In the genomic region with DNA sequence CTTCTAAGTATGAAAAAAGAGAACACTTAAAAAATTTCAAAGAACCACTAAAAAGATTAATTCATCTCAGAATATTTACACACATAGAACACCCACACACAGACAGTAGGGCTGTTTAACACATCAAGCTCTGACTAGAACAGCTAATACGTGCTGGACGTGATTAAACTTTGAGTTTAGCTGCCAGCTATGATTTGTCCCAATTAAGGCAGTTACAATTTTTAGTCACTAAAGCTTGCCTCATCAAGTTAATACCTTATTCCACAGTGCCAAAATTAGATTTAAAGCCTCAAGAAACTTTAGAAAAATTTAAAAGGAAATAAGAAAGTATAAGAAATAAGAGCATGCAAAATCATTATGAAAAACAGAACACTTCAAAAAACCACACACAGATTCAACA, we compare ENCODE assay signal across 15 cellular contexts. TPM values are rescaled to one million over a fixed set of nuclear protein-coding genes. Genes with fewer than 3 reads are reported as not detected.
DNase-seq lines count a peak whose midpoint lies in the region; ATAC-seq and TF ChIP-seq lines count a peak whose summit lies in the region.
"Had no signal": no experiment of that assay in that cellular context is flagged by ENCODE, and none has a peak within 500 bp of the region (broad histone marks: within the 10 kb centered on the region; RNA-seq: fewer than 3 reads in every experiment).

No MANE protein-coding gene starts in this region.

- DNase-seq in CD4-positive, CD25-positive, alpha-beta regulatory T cell = peak in 1 of 3 donors; percentile 39
- DNase-seq in astrocyte of the spinal cord (ENCODE audit: low read depth, low spot score) = peak; percentile 29
- no peak for DNase-seq in mesenchymal stem cell
- DNase-seq in activated naive CD4-positive, alpha-beta T cell (lab: John Stamatoyannopoulos, UW) = no peak
- no peak for DNase-seq in amniotic stem cell (lab: John Stamatoyannopoulos, UW)
- no peak for DNase-seq in NCI-H345 (lab: John Stamatoyannopoulos, UW)
- DNase-seq: activated CD4-positive, alpha-beta T cell treated with anti-CD3 and anti-CD28 coated beads, Interleukin-2, amount 50 U/mL, for 4 hours; CD8-positive, alpha-beta T cell; effector CD4-positive, alpha-beta T cell; naive B cell; SHP77 had no signal

- peak overlapping the region; percentile 41 for H3K9ac ChIP-seq in mesenchymal stem cell (ENCODE audit: low read length)

- no peaks in the 10 kb centered on the region for H3K36me3 ChIP-seq in CD4-positive, CD25-positive, alpha-beta regulatory T cell (ENCODE audit: control insufficient read depth, insufficient read depth, low read length)
- peaks cover 0 to 4% of the 10 kb centered on the region in 2 experiments; a peak in 1 of 3 replicates for H3K36me3 ChIP-seq in HEK293 (ENCODE audit: control insufficient read depth in 2 of 2, insufficient read depth in 1 of 2, low read length in 2 of 2)
- no peaks in the 10 kb centered on the region for H3K36me3 ChIP-seq in mesenchymal stem cell (ENCODE audit: control insufficient read depth in 1 of 2, insufficient read depth in 2 of 2, low read depth in 1 of 2, low read length in 2 of 2)

- peaks cover 8% of the 10 kb centered on the region for H3K79me1 ChIP-seq in mesenchymal stem cell (replicated peaks; ENCODE audit: low read length, poor library complexity, severe bottlenecking)

- no peaks in the 10 kb centered on the region for H3K27me3 ChIP-seq in CD4-positive, CD25-positive, alpha-beta regulatory T cell (ENCODE audit: control insufficient read depth, insufficient read depth, low read length)
- H3K27me3 ChIP-seq in mesenchymal stem cell (ENCODE audit: control insufficient read depth in 1 of 2, insufficient read depth in 1 of 2, low read length in 2 of 2) = no peaks in the 10 kb centered on the region

- no peak overlapping the region for H2BK12ac ChIP-seq in mesenchymal stem cell (ENCODE audit: low read length in 2 of 2)

- H3K4ac ChIP-seq in mesenchymal stem cell (ENCODE audit: low read depth in 1 of 2, low read length in 2 of 2) = no peak overlapping the region

- no peak overlapping the region for H3K4me2 ChIP-seq in mesenchymal stem cell (ENCODE audit: low read length, poor library complexity, severe bottlenecking)

- WGBS in mesenchymal stem cell = 100% methylated on average over 2 of the region's 2 CpGs

- H2BK120ac ChIP-seq in mesenchymal stem cell (ENCODE audit: low read depth, low read length) = no peak overlapping the region

- POLR2A ChIA-PET in HEK293 (lab: Yijun Ruan, JAX) = interaction anchor here (2.3 to 3.1 kb wide), 2 partner anchors 17 to 19 kb away, joined by 11 to 16 read pairs; partner anchors contain the start of gene SLC16A1

- no peak overlapping the region for H3K14ac ChIP-seq in mesenchymal stem cell (ENCODE audit: low read length in 2 of 2)

- peak overlapping the region; percentile 61 for H3K4me3 ChIP-seq in CD4-positive, CD25-positive, alpha-beta regulatory T cell (ENCODE audit: low read depth, low read length)
- H3K4me3 ChIP-seq in HEK293 (ENCODE audit: low read depth, low read length) (no peak overlapping the region), astrocyte of the spinal cord (ENCODE audit: low read depth, low read length) (no peak overlapping the region), mesenchymal stem cell (ENCODE audit: insufficient read depth in 1 of 2, low read depth in 1 of 2, low read length in 2 of 2) (no peak overlapping the region)

- H3K4me1 ChIP-seq in CD4-positive, CD25-positive, alpha-beta regulatory T cell (ENCODE audit: control insufficient read depth, insufficient read depth, low read length, poor library complexity, severe bottlenecking) = peaks cover 25% of the 10 kb centered on the region
- H3K4me1 ChIP-seq in HEK293 (ENCODE audit: control insufficient read depth, insufficient read depth, low read length) = peaks cover 16% of the 10 kb centered on the region
- H3K4me1 ChIP-seq in mesenchymal stem cell (ENCODE audit: control insufficient read depth, insufficient read depth, low read depth, low read length) = peaks cover 2% of the 10 kb centered on the region

- H2AFZ ChIP-seq in mesenchymal stem cell (ENCODE audit: low read depth, low read length) = no peak overlapping the region

- no peaks in the 10 kb centered on the region for H3K9me3 Mint-ChIP-seq in CD4-positive, CD25-positive, alpha-beta regulatory T cell
- H3K9me3 Mint-ChIP-seq: activated naive CD4-positive, alpha-beta T cell treated with anti-CD3 and anti-CD28 coated beads, Interleukin-2, amount 50 U/mL, for 72 hours; CD8-positive, alpha-beta T cell; naive B cell; stimulated activated naive CD8-positive, alpha-beta T cell treated with anti-CD3 and anti-CD28 coated beads, Interleukin-15, Interleukin-2, amounts not matched to agents 100 ng/mL and 50 ng/mL, for 24 hours had no signal

- TF ChIP-seq CTCF in HEK293 (tag by site-specific recombination; IDR thresholded peaks at IDR 0.05) = no peak
- no peak for TF ChIP-seq CTCF in astrocyte of the spinal cord (IDR thresholded peaks at IDR 0.05; ENCODE audit: low read depth, low read length)

- no peaks in the 10 kb centered on the region for H3K9me3 ChIP-seq in CD4-positive, CD25-positive, alpha-beta regulatory T cell (ENCODE audit: control insufficient read depth in 2 of 2, low read length in 2 of 2)
- H3K9me3 ChIP-seq in HEK293 (ENCODE audit: control insufficient read depth, insufficient read depth, low read depth, low read length) (no peaks in the 10 kb centered on the region), mesenchymal stem cell (ENCODE audit: control insufficient read depth, low read length) (no peaks in the 10 kb centered on the region)

- H3K18ac ChIP-seq in mesenchymal stem cell (ENCODE audit: low read depth in 1 of 2, low read length in 2 of 2) = no peak overlapping the region

- no peak overlapping the region for H2AK5ac ChIP-seq in mesenchymal stem cell (ENCODE audit: low read length, severe bottlenecking)

- H3K4me3 Mint-ChIP-seq in CD4-positive, CD25-positive, alpha-beta regulatory T cell = peak overlapping the region; percentile 20 to 74 (median 51)
- H3K4me3 Mint-ChIP-seq: CD8-positive, alpha-beta T cell; naive B cell; stimulated activated naive CD8-positive, alpha-beta T cell treated with anti-CD3 and anti-CD28 coated beads, Interleukin-15, Interleukin-2, amounts not matched to agents 100 ng/mL and 50 ng/mL, for 24 hours had no signal

- peak overlapping the region; percentile 70 to 89 (median 86) for H3K27ac Mint-ChIP-seq in CD4-positive, CD25-positive, alpha-beta regulatory T cell
- H3K27ac Mint-ChIP-seq: CD8-positive, alpha-beta T cell; stimulated activated naive CD8-positive, alpha-beta T cell treated with anti-CD3 and anti-CD28 coated beads, Interleukin-15, Interleukin-2, amounts not matched to agents 100 ng/mL and 50 ng/mL, for 24 hours had no signal

- H2BK5ac ChIP-seq in mesenchymal stem cell (ENCODE audit: low read depth, low read length, poor library complexity, severe bottlenecking) = no peak overlapping the region

- ATAC-seq in CD4-positive, CD25-positive, alpha-beta regulatory T cell (ENCODE audit: low read depth in 2 of 2) = no peak
- ATAC-seq in HG03469 (IDR thresholded peaks at IDR 0.05; ENCODE audit: unreplicated experiment) = no peak
- ATAC-seq: activated naive CD4-positive, alpha-beta T cell treated with anti-CD3 and anti-CD28 coated beads, Interleukin-2, amount 50 U/mL, for 72 hours; CD8-positive, alpha-beta T cell had no signal

- H4K8ac ChIP-seq in mesenchymal stem cell (ENCODE audit: low read length) = no peak overlapping the region

- H3K27ac ChIP-seq in CD4-positive, CD25-positive, alpha-beta regulatory T cell (ENCODE audit: insufficient read depth, low read length, poor library complexity, severe bottlenecking) = peak overlapping the region; percentile 45
- H3K27ac ChIP-seq in HEK293 (ENCODE audit: extremely low read depth, low read depth, low read length) (no peak overlapping the region), mesenchymal stem cell (ENCODE audit: low read length, poor library complexity, severe bottlenecking) (no peak overlapping the region)

- no peak overlapping the region for H4K91ac ChIP-seq in mesenchymal stem cell (ENCODE audit: low read length)

- H3K36me3 Mint-ChIP-seq in CD4-positive, CD25-positive, alpha-beta regulatory T cell = no peaks in the 10 kb centered on the region
- H3K36me3 Mint-ChIP-seq: activated naive CD4-positive, alpha-beta T cell treated with anti-CD3 and anti-CD28 coated beads, Interleukin-2, amount 50 U/mL, for 72 hours; CD8-positive, alpha-beta T cell; naive B cell had no signal

- CTCF ChIA-PET in HEK293 (lab: Yijun Ruan, JAX) = interaction anchor here (0.7 to 1.7 kb wide), 7 partner anchors 18 to 222 kb away, joined by 3 to 5 read pairs (median 3); partner anchors contain the start of genes LRIG2 and PPM1J

- in situ Hi-C loops in astrocyte of the spinal cord (cut with HindIII; ENCODE audit: low sequenced_read_pairs) = no loop called here

- no peak overlapping the region for H3K23ac ChIP-seq in mesenchymal stem cell (ENCODE audit: low read length in 2 of 2)

- H3K4me1 Mint-ChIP-seq in CD4-positive, CD25-positive, alpha-beta regulatory T cell = peaks cover 32 to 57% (median 43%) of the 10 kb centered on the region in 4 donors

- no peak overlapping the region for H2BK15ac ChIP-seq in mesenchymal stem cell (ENCODE audit: low read depth, poor library complexity, severe bottlenecking)

- H3K27me3 Mint-ChIP-seq in CD4-positive, CD25-positive, alpha-beta regulatory T cell = no peaks in the 10 kb centered on the region
- H3K27me3 Mint-ChIP-seq: naive B cell; stimulated activated naive CD8-positive, alpha-beta T cell treated with anti-CD3 and anti-CD28 coated beads, Interleukin-15, Interleukin-2, amounts not matched to agents 100 ng/mL and 50 ng/mL, for 24 hours had no signal

TF ChIP-seq in HEK293, 187 proteins besides CTCF, POLR2A, EP300 and RAD21 (continues in another document):
- TF ChIP-seq ZNF341 (tag by site-specific recombination; IDR thresholded peaks at IDR 0.05; ENCODE audit: low read depth) = peak; percentile 37
- 0 out of 2 replicates have a peak, but pooled peaks have one; percentile 5 for TF ChIP-seq ZNF660 (tag by site-specific recombination; IDR thresholded peaks at IDR 0.05)
- TF ChIP-seq, protein P1, sequence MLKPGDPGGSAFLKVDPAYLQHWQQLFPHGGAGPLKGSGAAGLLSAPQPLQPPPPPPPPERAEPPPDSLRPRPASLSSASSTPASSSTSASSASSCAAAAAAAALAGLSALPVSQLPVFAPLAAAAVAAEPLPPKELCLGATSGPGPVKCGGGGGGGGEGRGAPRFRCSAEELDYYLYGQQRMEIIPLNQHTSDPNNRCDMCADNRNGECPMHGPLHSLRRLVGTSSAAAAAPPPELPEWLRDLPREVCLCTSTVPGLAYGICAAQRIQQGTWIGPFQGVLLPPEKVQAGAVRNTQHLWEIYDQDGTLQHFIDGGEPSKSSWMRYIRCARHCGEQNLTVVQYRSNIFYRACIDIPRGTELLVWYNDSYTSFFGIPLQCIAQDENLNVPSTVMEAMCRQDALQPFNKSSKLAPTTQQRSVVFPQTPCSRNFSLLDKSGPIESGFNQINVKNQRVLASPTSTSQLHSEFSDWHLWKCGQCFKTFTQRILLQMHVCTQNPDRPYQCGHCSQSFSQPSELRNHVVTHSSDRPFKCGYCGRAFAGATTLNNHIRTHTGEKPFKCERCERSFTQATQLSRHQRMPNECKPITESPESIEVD (tag by site-specific recombination; IDR thresholded peaks at IDR 0.05) = peak; percentile 94

RNA-seq across cellular contexts. Expression of gene SLC16A1, which starts 18.9 kb away (rescaled TPM):
- 62.7 TPM for total RNA-seq in CD4-positive, CD25-positive, alpha-beta regulatory T cell
- 10 to 100 TPM; 21.1 to 33.5 (median 28.0) TPM for polyA plus RNA-seq in CD4-positive, CD25-positive, alpha-beta regulatory T cell
- 35.0 TPM for polyA plus RNA-seq in mesenchymal stem cell (2013, experiment 1 of 2)
- polyA plus RNA-seq in mesenchymal stem cell (2013, experiment 2 of 2) = 35.9 TPM
